ENCODE assay signal across 14 cellular contexts in genomic region chr4:149344436-149344835, GRCh38.
DNase-seq lines count a peak whose midpoint lies in the region; TF ChIP-seq lines count a peak whose summit lies in the region.
"Had no signal": no experiment of that assay in that cellular context is flagged by ENCODE, and none has a peak within 500 bp of the region (broad histone marks: within the 10 kb centered on the region; RNA-seq: fewer than 3 reads in every experiment).

No MANE protein-coding gene starts in this region.

- no peak for TF ChIP-seq CTCF in GM20000 (IDR thresholded peaks at IDR 0.05; ENCODE audit: extremely low read depth, missing control alignments)

- DNase-seq in AG08395 (ENCODE audit: low spot score): peak; percentile 39
- peak; percentile 54 for DNase-seq in HS-5 (ENCODE audit: low read depth)
- peak; percentile 13 for DNase-seq in brain pericyte (ENCODE audit: low read depth, low spot score)
- DNase-seq in iris pigment epithelial cell (ENCODE audit: low read depth): peak; percentile 31
- no peak for DNase-seq in GM20000 (ENCODE audit: low spot score)
- DNase-seq in NAMALWA (ENCODE audit: low spot score): no peak
- no peak for DNase-seq in DMS79 (lab: John Stamatoyannopoulos, UW)
- DNase-seq in activated T-cell treated with anti-CD3 and anti-CD28 coated beads for 4 hours: no peak
- DNase-seq: foreskin melanocyte, NCI-H2029 treated with DMSO at 0.1 percent for 48 hours, NCI-H748 treated with DMSO at 0.1 percent for 48 hours, pancreas, RPMI8226, spleen had no signal

Comparison
In these comparisons a context has a peak if more than half of its experiments do, and no peak if none do; other contexts are left out.
1. DNase-seq: peak in AG08395 (single experiment), HS-5 (single experiment), brain pericyte (single experiment) and iris pigment epithelial cell (single experiment); none in GM20000 (single experiment), NAMALWA (single experiment), DMS79 (single experiment) and activated T-cell treated with anti-CD3 and anti-CD28 coated beads for 4 hours (single experiment).